1 cellular context compared by ENCODE assay signal in the genomic region with DNA sequence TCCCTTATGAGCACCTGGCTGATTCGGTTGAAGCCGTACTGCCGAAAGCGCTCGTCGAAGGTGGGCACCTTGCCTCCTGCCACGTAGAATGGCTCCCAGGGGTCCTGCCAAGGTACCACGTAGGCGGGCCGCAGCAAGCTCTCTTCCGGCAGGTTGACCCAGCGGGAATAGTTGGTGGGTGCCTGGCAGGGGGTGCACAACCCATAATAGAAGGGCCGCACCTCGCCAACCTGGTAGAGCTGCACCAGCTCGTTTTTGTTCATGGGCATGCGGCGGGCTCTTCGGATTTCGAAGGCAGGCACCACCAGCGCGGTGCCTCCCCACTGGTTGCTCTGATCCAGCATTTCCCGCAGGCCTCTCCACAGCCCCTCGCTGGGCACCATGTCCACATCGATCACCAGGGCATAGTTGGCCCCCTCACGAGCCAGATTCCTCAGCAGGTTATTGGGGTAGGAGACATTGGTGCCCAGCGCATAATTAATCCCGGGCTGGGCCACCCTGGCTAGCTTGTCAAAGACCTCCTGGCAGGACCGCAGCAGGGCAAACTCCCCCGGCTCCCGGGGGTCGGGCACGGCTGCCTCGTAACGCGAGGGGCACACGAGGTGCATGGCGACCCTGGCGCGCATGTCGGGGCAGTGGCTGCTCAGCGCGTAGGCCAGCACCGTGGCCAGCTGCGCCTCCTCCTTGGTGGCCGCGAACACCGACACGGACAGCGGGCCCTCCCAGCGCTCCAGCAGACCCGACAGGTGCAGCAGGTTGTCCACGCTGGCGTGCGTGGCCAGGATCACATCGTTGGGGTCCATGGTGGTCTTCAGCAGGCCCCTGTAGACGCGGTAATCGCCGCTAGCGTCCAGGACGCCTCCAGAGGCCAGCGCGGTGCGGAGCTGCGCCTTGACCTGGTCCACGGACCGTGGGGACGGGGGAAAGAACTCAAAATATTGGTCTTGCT.
TF ChIP-seq lines count a peak whose summit lies in the region.

No MANE protein-coding gene starts in this region.

TF ChIP-seq in GM12878, 131 proteins besides CTCF, POLR2A, EP300 and RAD21:
- TF ChIP-seq, protein P1, sequence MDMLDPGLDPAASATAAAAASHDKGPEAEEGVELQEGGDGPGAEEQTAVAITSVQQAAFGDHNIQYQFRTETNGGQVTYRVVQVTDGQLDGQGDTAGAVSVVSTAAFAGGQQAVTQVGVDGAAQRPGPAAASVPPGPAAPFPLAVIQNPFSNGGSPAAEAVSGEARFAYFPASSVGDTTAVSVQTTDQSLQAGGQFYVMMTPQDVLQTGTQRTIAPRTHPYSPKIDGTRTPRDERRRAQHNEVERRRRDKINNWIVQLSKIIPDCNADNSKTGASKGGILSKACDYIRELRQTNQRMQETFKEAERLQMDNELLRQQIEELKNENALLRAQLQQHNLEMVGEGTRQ (IDR thresholded peaks at IDR 0.05; ENCODE audit: borderline replicate concordance, low read depth, low read length): no peak
- TF ChIP-seq, protein P2, sequence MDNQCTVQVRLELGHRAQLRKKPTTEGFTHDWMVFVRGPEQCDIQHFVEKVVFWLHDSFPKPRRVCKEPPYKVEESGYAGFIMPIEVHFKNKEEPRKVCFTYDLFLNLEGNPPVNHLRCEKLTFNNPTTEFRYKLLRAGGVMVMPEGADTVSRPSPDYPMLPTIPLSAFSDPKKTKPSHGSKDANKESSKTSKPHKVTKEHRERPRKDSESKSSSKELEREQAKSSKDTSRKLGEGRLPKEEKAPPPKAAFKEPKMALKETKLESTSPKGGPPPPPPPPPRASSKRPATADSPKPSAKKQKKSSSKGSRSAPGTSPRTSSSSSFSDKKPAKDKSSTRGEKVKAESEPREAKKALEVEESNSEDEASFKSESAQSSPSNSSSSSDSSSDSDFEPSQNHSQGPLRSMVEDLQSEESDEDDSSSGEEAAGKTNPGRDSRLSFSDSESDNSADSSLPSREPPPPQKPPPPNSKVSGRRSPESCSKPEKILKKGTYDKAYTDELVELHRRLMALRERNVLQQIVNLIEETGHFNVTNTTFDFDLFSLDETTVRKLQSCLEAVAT (IDR thresholded peaks at IDR 0.05): peak; percentile 67; the same call in 1 of the 2 replicates
